16 cellular contexts compared by ENCODE assay signal in the genomic region with DNA sequence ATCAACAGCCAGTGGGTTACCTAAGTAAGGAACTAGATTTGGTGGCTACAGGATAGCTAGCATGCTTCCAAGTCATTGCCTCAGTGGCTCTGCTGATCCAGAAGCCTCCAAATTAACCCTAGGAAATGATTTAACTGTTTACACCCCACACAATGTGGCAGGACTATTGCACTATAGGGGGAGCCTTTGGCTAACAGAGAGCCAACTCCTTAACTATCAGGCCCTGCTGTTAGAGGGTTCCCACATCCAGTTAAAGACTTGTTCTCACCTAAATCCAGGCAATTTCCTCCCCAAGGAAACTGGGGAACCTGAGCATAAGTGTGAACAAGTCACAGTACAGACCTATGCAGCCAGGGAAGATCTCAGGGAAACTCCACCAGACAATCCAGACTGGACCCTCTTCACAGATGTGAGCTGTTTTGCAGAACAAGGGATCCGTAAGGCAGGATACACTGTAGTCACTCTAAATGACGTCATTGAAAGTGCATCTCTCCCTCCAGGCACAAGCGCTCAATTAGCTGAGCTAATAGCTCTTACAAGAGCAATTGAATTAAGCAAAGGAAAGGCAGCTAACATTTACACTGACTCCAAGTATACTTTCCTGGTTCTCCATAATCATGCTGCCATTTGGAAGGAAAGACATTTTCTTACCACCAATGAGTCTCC.
"Had no signal": no experiment of that assay in that cellular context is flagged by ENCODE, and none has a peak within 500 bp of the region (broad histone marks: within the 10 kb centered on the region; RNA-seq: fewer than 3 reads in every experiment).

No MANE protein-coding gene starts in this region.

- H3K27me3 Mint-ChIP-seq: activated naive CD4-positive, alpha-beta T cell treated with anti-CD3 and anti-CD28 coated beads, Interleukin-2, amount 10 ng/mL, durations not matched to agents 7 days and 5 days; effector memory CD8-positive, alpha-beta T cell; naive thymus-derived CD4-positive, alpha-beta T cell; stimulated activated memory B cell treated with anti-CD40 and anti-IgM and Interleukin-4, amounts not matched to agents 10 μg/mL and 1 μg/mL and 100 μg/mL, for 72 hours had no signal

- H3K4me3 Mint-ChIP-seq: activated naive CD4-positive, alpha-beta T cell treated with anti-CD3 and anti-CD28 coated beads, Interleukin-2, amount 10 ng/mL, durations not matched to agents 7 days and 5 days; effector memory CD8-positive, alpha-beta T cell; naive thymus-derived CD4-positive, alpha-beta T cell; stimulated activated memory B cell treated with anti-CD40 and anti-IgM and Interleukin-4, amounts not matched to agents 10 μg/mL and 1 μg/mL and 100 μg/mL, for 72 hours had no signal

- H3K27ac Mint-ChIP-seq: activated naive CD4-positive, alpha-beta T cell treated with anti-CD3 and anti-CD28 coated beads, Interleukin-2, amount 10 ng/mL, durations not matched to agents 7 days and 5 days; effector memory CD8-positive, alpha-beta T cell; naive thymus-derived CD4-positive, alpha-beta T cell; stimulated activated memory B cell treated with anti-CD40 and anti-IgM and Interleukin-4, amounts not matched to agents 10 μg/mL and 1 μg/mL and 100 μg/mL, for 72 hours had no signal

- H3K36me3 Mint-ChIP-seq: activated naive CD4-positive, alpha-beta T cell treated with anti-CD3 and anti-CD28 coated beads, Interleukin-2, amount 10 ng/mL, durations not matched to agents 7 days and 5 days; naive thymus-derived CD4-positive, alpha-beta T cell; stimulated activated memory B cell treated with anti-CD40 and anti-IgM and Interleukin-4, amounts not matched to agents 10 μg/mL and 1 μg/mL and 100 μg/mL, for 72 hours had no signal

- DNase-seq: activated CD4-positive, alpha-beta T cell treated with anti-CD3 and anti-CD28 coated beads, Interleukin-2, amount 50 U/mL, for 48 hours; activated naive CD4-positive, alpha-beta T cell treated with anti-CD3 and anti-CD28 coated beads, Interleukin-2, amount 10 ng/mL, durations not matched to agents 7 days and 5 days; cerebellar nuclear complex; dermis blood vessel endothelial cell; effector memory CD8-positive, alpha-beta T cell; gastrocnemius medialis; heart right ventricle; naive thymus-derived CD4-positive, alpha-beta T cell; retina; stimulated activated CD4-positive, alpha-beta T cell treated with anti-CD3 and anti-CD28 coated beads, Interleukin-2, amount 100 ng/mL, for 48 hours; T1000 had no signal

- H3K4me1 ChIP-seq: ascending aorta, breast epithelium, gastrocnemius medialis, heart right ventricle had no signal

- H3K4me3 ChIP-seq: ascending aorta, breast epithelium, gastrocnemius medialis, heart right ventricle had no signal

- H3K36me3 ChIP-seq: ascending aorta, breast epithelium, gastrocnemius medialis, heart right ventricle, neutrophil had no signal

- H3K4me1 Mint-ChIP-seq: activated naive CD4-positive, alpha-beta T cell treated with anti-CD3 and anti-CD28 coated beads, Interleukin-2, amount 10 ng/mL, durations not matched to agents 7 days and 5 days; naive thymus-derived CD4-positive, alpha-beta T cell; stimulated activated memory B cell treated with anti-CD40 and anti-IgM and Interleukin-4, amounts not matched to agents 10 μg/mL and 1 μg/mL and 100 μg/mL, for 72 hours had no signal

- H3K27ac ChIP-seq: ascending aorta, breast epithelium, gastrocnemius medialis, heart right ventricle, neutrophil, VCaP had no signal

- H3K9me3 ChIP-seq: ascending aorta, breast epithelium, gastrocnemius medialis, neutrophil had no signal

- H3K27me3 ChIP-seq: ascending aorta, breast epithelium, gastrocnemius medialis, heart right ventricle, neutrophil had no signal
